9 cellular contexts compared by ENCODE assay signal in the genomic region with DNA sequence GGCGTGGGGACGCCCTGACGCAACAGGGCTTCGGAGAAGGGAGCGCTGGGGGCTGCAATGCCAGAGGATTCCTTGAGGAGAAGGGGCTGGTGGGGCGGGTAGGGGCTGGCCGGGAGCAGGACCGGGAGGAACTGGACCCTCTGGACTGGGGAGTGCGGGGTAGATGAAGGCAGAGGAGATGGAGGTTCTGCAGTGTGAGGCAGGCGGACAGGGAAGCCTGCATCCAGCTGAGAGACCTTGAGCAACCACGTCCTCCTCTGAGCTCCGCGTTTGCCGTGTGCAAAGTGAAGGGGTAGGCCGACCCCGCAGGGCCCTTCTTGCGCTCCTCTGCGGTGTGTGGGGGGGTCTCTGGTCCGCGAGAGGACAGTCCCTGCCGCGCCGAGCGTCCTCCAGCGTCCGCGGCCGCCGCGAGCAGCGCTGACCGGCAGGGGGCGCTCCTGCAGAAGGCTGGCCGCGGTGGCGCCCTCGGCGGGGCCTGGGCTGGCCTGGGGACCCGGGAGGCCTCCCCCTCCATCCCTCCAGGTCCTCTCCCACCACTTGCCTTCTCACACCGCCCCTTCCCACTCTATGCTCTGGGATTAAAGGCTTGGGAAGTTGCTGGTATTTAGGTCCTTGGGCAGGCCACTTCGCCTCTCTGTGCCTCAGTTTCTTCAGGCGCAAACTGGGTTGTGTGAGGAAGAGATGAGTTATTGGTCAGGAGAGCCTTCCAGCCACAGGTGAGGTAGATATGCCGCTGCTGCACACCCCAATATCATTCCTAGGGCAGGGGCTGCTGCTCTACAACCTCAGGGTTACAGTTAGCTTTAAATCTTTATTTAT. TPM values are rescaled to one million over a fixed set of nuclear protein-coding genes. Genes with fewer than 3 reads are reported as not detected.
DNase-seq lines count a peak whose midpoint lies in the region; ATAC-seq, FAIRE-seq and TF ChIP-seq lines count a peak whose summit lies in the region.
"Had no signal": no experiment of that assay in that cellular context is flagged by ENCODE, and none has a peak within 500 bp of the region (broad histone marks: within the 10 kb centered on the region; RNA-seq: fewer than 3 reads in every experiment).

No MANE protein-coding gene starts in this region.

- peaks cover 9 to 10% of the 10 kb centered on the region in 2 experiments; a peak in 3 of 4 replicates for H3K9me3 ChIP-seq in H1 (ENCODE audit: insufficient read depth in 2 of 2, low read depth in 1 of 2, low read length in 1 of 2)

- no peak overlapping the region for H2AK5ac ChIP-seq in H1 (ENCODE audit: low read depth, low read length)

- TF ChIP-seq RAD21 in H1 (IDR thresholded peaks at IDR 0.05 in 1 of 2, conservative IDR thresholded peaks at IDR 0.05 in 1 of 2; ENCODE audit: low read depth in 2 of 2, low read length in 2 of 2), result peak; percentile 77 to 87

- no peak overlapping the region for H3K27ac Mint-ChIP-seq in neural crest cell (ENCODE audit: unreplicated experiment)

- no peak overlapping the region for H3K56ac ChIP-seq in H1 (replicated peaks; ENCODE audit: insufficient read length, low read depth, low read length)

- peak overlapping the region; percentile 44 to 88 for H3K4me2 ChIP-seq in H1 (ENCODE audit: insufficient read depth in 1 of 2, low read depth in 2 of 2, low read length in 2 of 2)

- FAIRE-seq in H1 (lab: Jason Lieb, UNC), result no peak

- H3K9ac ChIP-seq in H1 (replicated peaks in 1 of 4; ENCODE audit: extremely low read depth in 1 of 4, low read depth in 3 of 4, low read length in 3 of 4), result no peak overlapping the region

- no peak for TF ChIP-seq POLR2A in H1 (IDR thresholded peaks at IDR 0.05; ENCODE audit: control extremely low read depth in 1 of 2, low read depth in 2 of 2, low read length in 2 of 2)

- peaks cover 52% of the 10 kb centered on the region for H3K27me3 Mint-ChIP-seq in neural crest cell (ENCODE audit: low read depth)

- no peak overlapping the region for H3K4me3 Mint-ChIP-seq in neural crest cell
- H3K4me3 Mint-ChIP-seq: central memory CD8-positive, alpha-beta T cell had no signal

- POLR2A ChIA-PET in H1 (lab: Charles Lee; ENCODE audit: partially characterized antibody), result interaction anchor here (0.5 to 1.1 kb wide), 2 partner anchors 136 to 645 kb away, joined by 3 read pairs; no protein-coding TSS in a partner anchor

- peaks cover 8% of the 10 kb centered on the region for H3K9me3 Mint-ChIP-seq in neural crest cell

- CTCF ChIA-PET in H1 (lab: Charles Lee; ENCODE audit: partially characterized antibody), result interaction anchor here (0.5 to 5.4 kb wide), 52 partner anchors 8 to 1622 kb away, joined by 3 to 81 read pairs (median 4); partner anchors contain the start of genes RPRML and WNT9B

- no peak overlapping the region for H4K5ac ChIP-seq in H1 (ENCODE audit: insufficient read length, low read depth, low read length)

- peak overlapping the region; percentile 94; the same call in 1 of the 2 replicates for H2BK12ac ChIP-seq in H1 (ENCODE audit: low read depth, low read length)

- no peaks in the 10 kb centered on the region for H3K4me1 Mint-ChIP-seq in neural crest cell

- peak; percentile 85 to 96 (median 90) for TF ChIP-seq CTCF in H1 (IDR thresholded peaks at IDR 0.05; ENCODE audit: control extremely low read depth in 1 of 3, insufficient read depth in 1 of 3, low read depth in 1 of 3, low read length in 3 of 3)
- TF ChIP-seq CTCF in neural crest cell (conservative IDR thresholded peaks at IDR 0.05), result peak; percentile 86

- 0 out of 3 replicates have a peak, but pooled peaks of 1 of the 2 experiments have one; percentile 26 for TF ChIP-seq EP300 in H1 (IDR thresholded peaks at IDR 0.05; ENCODE audit: borderline replicate concordance in 1 of 2, low read depth in 2 of 2, low read length in 2 of 2)

- no peak for ATAC-seq in HG02678 (IDR thresholded peaks at IDR 0.05; ENCODE audit: unreplicated experiment)
- ATAC-seq in GM19395 (IDR thresholded peaks at IDR 0.05; ENCODE audit: unreplicated experiment), result no peak
- ATAC-seq in GM18498 (IDR thresholded peaks at IDR 0.05; ENCODE audit: unreplicated experiment), result no peak
- no peak for ATAC-seq in GM18511 (IDR thresholded peaks at IDR 0.05; ENCODE audit: unreplicated experiment)

- DNase-seq in COLO668 (lab: John Stamatoyannopoulos, UW; ENCODE audit: unreplicated experiment) (peak; percentile 12), NCI-H2227 (lab: John Stamatoyannopoulos, UW; ENCODE audit: unreplicated experiment) (peak; percentile 69), H1 (ENCODE audit: low read depth in 1 of 2, low spot score in 2 of 2) (peak in 1 of 2 experiments; percentile 92), neural crest cell (ENCODE audit: low read depth, low spot score) (peak; percentile 62)

- H3K4me3 ChIP-seq in H1 (ENCODE audit: extremely low read depth in 1 of 4, insufficient read depth in 2 of 4, low read depth in 3 of 4, low read length in 4 of 4), result peak overlapping the region; percentile 10 to 48 (median 40); a peak in 7 of 8 replicates

- H2BK20ac ChIP-seq in H1 (ENCODE audit: low read length), result no peak overlapping the region

- H2BK120ac ChIP-seq in H1 (replicated peaks; ENCODE audit: low read depth, low read length), result no peak overlapping the region

- H3K4ac ChIP-seq in H1 (replicated peaks; ENCODE audit: insufficient read length, low read depth, low read length), result no peak overlapping the region

- no peak overlapping the region for H2BK5ac ChIP-seq in H1 (ENCODE audit: low read depth, low read length)

- no peak overlapping the region; the same call in 1 of the 2 replicates for H3K18ac ChIP-seq in H1 (ENCODE audit: extremely low read depth, low read length)

- H3K23ac ChIP-seq in H1 (ENCODE audit: insufficient read length), result no peak overlapping the region

- no peaks in the 10 kb centered on the region for H3K36me3 ChIP-seq in H1 (ENCODE audit: control insufficient read depth in 2 of 4, insufficient read depth in 4 of 4, low read length in 3 of 4)

- no peak overlapping the region for H3K14ac ChIP-seq in H1 (ENCODE audit: insufficient read length)

- H3K27me3 ChIP-seq in H1 (replicated peaks in 1 of 4; ENCODE audit: control insufficient read depth in 3 of 4, extremely low read depth in 1 of 4, insufficient read depth in 3 of 4, low read length in 3 of 4), result peaks cover 3 to 12% (median 11%) of the 10 kb centered on the region in 4 experiments

- H3K79me2 ChIP-seq in H1 (ENCODE audit: control insufficient read depth in 1 of 2, insufficient read depth in 2 of 2, low read length in 2 of 2), result no peaks in the 10 kb centered on the region

- peak overlapping the region; percentile 88; the same call in 1 of the 2 replicates for H2BK15ac ChIP-seq in H1 (ENCODE audit: low read length)

- H3K36me3 Mint-ChIP-seq in neural crest cell (ENCODE audit: low read depth), result peaks cover 5% of the 10 kb centered on the region

- H3K27ac ChIP-seq in H1 (ENCODE audit: low read depth, low read length), result no peak overlapping the region

- no peaks in the 10 kb centered on the region; a peak in 1 of 7 replicates for H3K4me1 ChIP-seq in H1 (replicated peaks in 1 of 4; ENCODE audit: control insufficient read depth in 3 of 4, insufficient read depth in 4 of 4, low read length in 3 of 4)

- 22% methylated on average over 39 of the region's 43 CpGs; no CpG with 5 or more reads in 1 of the 2 experiments for WGBS in H1 (ENCODE audit: extremely low coverage in 1 of 2, insufficient coverage in 1 of 2, insufficient read length in 1 of 2, insufficient replicate concordance in 2 of 2, low coverage in 1 of 2, low lambda C conversion rate in 2 of 2, missing lambda C conversion rate in 1 of 2), 2 experiments

- no peak overlapping the region; the same call in 1 of the 2 replicates for H4K8ac ChIP-seq in H1 (ENCODE audit: extremely low read depth, insufficient read depth, low read length)

- no peaks in the 10 kb centered on the region for H4K20me1 ChIP-seq in H1 (replicated peaks in 1 of 2; ENCODE audit: control insufficient read depth in 1 of 2, insufficient read depth in 2 of 2, low read length in 2 of 2)

- H3K79me1 ChIP-seq in H1 (ENCODE audit: low read depth, low read length), result no peaks in the 10 kb centered on the region

- no peaks in the 10 kb centered on the region; the same call in 1 of the 2 replicates for H3K23me2 ChIP-seq in H1 (ENCODE audit: low read depth, low read length)

- H2AFZ ChIP-seq in H1 (ENCODE audit: low read length), result peak overlapping the region; percentile 98; the same call in 1 of the 2 replicates

- H4K91ac ChIP-seq in H1 (replicated peaks; ENCODE audit: insufficient read length, low read length), result no peak overlapping the region

TF ChIP-seq in H1, 55 proteins besides CTCF, POLR2A, EP300 and RAD21 (continues in another document):
- TF ChIP-seq TEAD4 (IDR thresholded peaks at IDR 0.05; ENCODE audit: low read depth, low read length) (0 out of 2 replicates have a peak, but pooled peaks have one; percentile 2), CREB1 (IDR thresholded peaks at IDR 0.05) (no peak), ASH2L (IDR thresholded peaks at IDR 0.05; ENCODE audit: low read length) (peak; percentile 37), KDM4A (IDR thresholded peaks at IDR 0.05; ENCODE audit: low read depth, low read length, severe bottlenecking) (peak; percentile 69), CTBP2 (IDR thresholded peaks at IDR 0.05; ENCODE audit: borderline replicate concordance, insufficient read depth, insufficient read length, low read length) (no peak), TBP (IDR thresholded peaks at IDR 0.05; ENCODE audit: low read depth, low read length) (0 out of 2 replicates have a peak, but pooled peaks have one; percentile 16)

RNA-seq across cellular contexts. Expression of gene WNT9B, which starts 9.6 kb away (rescaled TPM):
- not detected in 2 replicates for total RNA-seq in H1 (2021; fragmentation: NEBNext Ultra II Directional; extraction: Animal tissue kit (Norgen Biotek cat#: 25700))
- polyA plus RNA-seq in H1 (2011; rRNA removed), result 0.21 and 0.35 TPM in 2 replicates
- 0.09 TPM for polyA plus RNA-seq in H1 (2011; cell fraction: cytosol; rRNA removed)
- 0.10 TPM for polyA plus RNA-seq in H1 (2011; cell fraction: nucleus; rRNA removed)
- polyA plus RNA-seq in H1 (2012, experiment 1 of 2), result 0.13 to 0.15 TPM in 2 of 4 replicates, not detected in the others
- not detected for polyA plus RNA-seq in H1 (2012, experiment 2 of 2)
- polyA plus RNA-seq in H1 (2013, experiment 1 of 2), result 0.16 TPM
- 0.11 TPM for polyA plus RNA-seq in H1 (2013, experiment 2 of 2)
- polyA minus RNA-seq in H1 (2011; rRNA and poly(A)+ RNA removed), result 0.12 and 0.47 TPM in 2 replicates
- not detected for polyA minus RNA-seq in H1 (2011; cell fraction: cytosol; rRNA and poly(A)+ RNA removed)
- polyA minus RNA-seq in H1 (2011; cell fraction: nucleus; rRNA and poly(A)+ RNA removed), result not detected
- total RNA-seq in neural crest cell, result 0.66 TPM in 1 of 2 replicates, not detected in the other

RNA-seq across cellular contexts. Expression of gene WNT3, which starts 23.3 kb away (rescaled TPM):
- total RNA-seq in H1 (2021; fragmentation: NEBNext Ultra II Directional; extraction: Animal tissue kit (Norgen Biotek cat#: 25700)), result 1.3 and 2.0 TPM in 2 replicates
- polyA plus RNA-seq in H1 (2011; rRNA removed), result 0.56 and 0.96 TPM in 2 replicates
- 1.00 TPM for polyA plus RNA-seq in H1 (2011; cell fraction: cytosol; rRNA removed)
- 1.2 TPM for polyA plus RNA-seq in H1 (2011; cell fraction: nucleus; rRNA removed)
- 0.40 to 1.3 TPM (median 0.77 TPM) in 4 replicates for polyA plus RNA-seq in H1 (2012, experiment 1 of 2)
- 0.76 TPM for polyA plus RNA-seq in H1 (2012, experiment 2 of 2)
- 5.2 TPM for polyA plus RNA-seq in H1 (2013, experiment 1 of 2)
- polyA plus RNA-seq in H1 (2013, experiment 2 of 2), result 6.7 TPM
- polyA minus RNA-seq in H1 (2011; rRNA and poly(A)+ RNA removed), result 0.71 and 0.91 TPM in 2 replicates
- 0.66 TPM for polyA minus RNA-seq in H1 (2011; cell fraction: cytosol; rRNA and poly(A)+ RNA removed)
- 0.60 TPM for polyA minus RNA-seq in H1 (2011; cell fraction: nucleus; rRNA and poly(A)+ RNA removed)
- total RNA-seq in neural crest cell, result 8.4 and 9.3 TPM in 2 replicates
